Comparison of ENCODE assay signal across 1 cellular context in the genomic region with DNA sequence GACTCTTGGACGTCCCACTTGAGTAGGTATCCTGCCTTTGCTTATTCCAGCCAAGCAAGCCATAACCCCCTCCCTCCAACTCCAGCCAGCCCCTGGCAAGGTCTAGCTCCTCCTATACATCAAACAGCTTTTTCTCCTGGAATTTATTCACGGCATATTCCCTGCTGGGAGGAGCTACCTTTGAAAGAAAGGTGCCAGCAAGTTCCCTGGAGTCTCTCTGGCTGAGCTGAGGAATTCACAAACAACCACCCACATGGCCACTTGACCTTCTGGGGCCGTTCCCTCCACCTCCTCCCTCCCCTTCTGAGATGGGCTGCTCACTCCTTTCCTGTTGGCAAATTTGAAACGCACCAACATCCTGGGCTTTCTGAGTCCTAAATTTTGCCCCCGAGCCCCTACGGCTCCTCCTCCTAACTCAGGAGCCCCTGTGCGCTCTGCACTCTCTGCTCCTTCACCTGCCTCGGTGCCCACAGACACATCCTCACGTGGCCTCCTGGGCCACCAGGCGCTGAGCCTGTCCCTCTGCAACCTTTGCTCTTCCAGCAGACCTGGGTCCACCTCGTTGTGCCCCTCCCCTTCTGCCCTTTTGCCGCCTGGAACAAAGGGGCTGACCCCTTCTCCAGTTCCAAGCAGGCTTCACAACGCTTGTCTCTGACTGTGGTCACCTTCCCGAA.
TF ChIP-seq lines count a peak whose summit lies in the region.

No MANE protein-coding gene starts in this region.

TF ChIP-seq in HepG2, 621 proteins besides CTCF, POLR2A, EP300 and RAD21 (continued from another document and continues in another):
- TF ChIP-seq, protein P1, sequence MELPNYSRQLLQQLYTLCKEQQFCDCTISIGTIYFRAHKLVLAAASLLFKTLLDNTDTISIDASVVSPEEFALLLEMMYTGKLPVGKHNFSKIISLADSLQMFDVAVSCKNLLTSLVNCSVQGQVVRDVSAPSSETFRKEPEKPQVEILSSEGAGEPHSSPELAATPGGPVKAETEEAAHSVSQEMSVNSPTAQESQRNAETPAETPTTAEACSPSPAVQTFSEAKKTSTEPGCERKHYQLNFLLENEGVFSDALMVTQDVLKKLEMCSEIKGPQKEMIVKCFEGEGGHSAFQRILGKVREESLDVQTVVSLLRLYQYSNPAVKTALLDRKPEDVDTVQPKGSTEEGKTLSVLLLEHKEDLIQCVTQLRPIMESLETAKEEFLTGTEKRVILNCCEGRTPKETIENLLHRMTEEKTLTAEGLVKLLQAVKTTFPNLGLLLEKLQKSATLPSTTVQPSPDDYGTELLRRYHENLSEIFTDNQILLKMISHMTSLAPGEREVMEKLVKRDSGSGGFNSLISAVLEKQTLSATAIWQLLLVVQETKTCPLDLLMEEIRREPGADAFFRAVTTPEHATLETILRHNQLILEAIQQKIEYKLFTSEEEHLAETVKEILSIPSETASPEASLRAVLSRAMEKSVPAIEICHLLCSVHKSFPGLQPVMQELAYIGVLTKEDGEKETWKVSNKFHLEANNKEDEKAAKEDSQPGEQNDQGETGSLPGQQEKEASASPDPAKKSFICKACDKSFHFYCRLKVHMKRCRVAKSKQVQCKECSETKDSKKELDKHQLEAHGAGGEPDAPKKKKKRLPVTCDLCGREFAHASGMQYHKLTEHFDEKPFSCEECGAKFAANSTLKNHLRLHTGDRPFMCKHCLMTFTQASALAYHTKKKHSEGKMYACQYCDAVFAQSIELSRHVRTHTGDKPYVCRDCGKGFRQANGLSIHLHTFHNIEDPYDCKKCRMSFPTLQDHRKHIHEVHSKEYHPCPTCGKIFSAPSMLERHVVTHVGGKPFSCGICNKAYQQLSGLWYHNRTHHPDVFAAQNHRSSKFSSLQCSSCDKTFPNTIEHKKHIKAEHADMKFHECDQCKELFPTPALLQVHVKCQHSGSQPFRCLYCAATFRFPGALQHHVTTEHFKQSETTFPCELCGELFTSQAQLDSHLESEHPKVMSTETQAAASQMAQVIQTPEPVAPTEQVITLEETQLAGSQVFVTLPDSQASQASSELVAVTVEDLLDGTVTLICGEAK (IDR thresholded peaks at IDR 0.05), result no peak
- TF ChIP-seq, protein P1 (CRISPR knock-in tag; IDR thresholded peaks at IDR 0.05), result no peak
- TF ChIP-seq ZNF660 (CRISPR knock-in tag; IDR thresholded peaks at IDR 0.05; ENCODE audit: borderline replicate concordance, low read depth) (no peak), RBAK (CRISPR knock-in tag; IDR thresholded peaks at IDR 0.05) (no peak), MAZ (IDR thresholded peaks at IDR 0.05; ENCODE audit: borderline replicate concordance, low read depth, low read length) (no peak), MAZ (CRISPR knock-in tag; IDR thresholded peaks at IDR 0.05; ENCODE audit: low read depth) (0 out of 2 replicates have a peak, but pooled peaks have one; percentile 22), ZNF160 (CRISPR knock-in tag; IDR thresholded peaks at IDR 0.05) (no peak), MEIS2 (CRISPR knock-in tag; IDR thresholded peaks at IDR 0.05) (no peak), SAFB2 (CRISPR knock-in tag; IDR thresholded peaks at IDR 0.05; ENCODE audit: borderline replicate concordance, low read depth) (no peak), SIX4 (CRISPR knock-in tag; IDR thresholded peaks at IDR 0.05) (peak; percentile 52), ATRX (CRISPR knock-in tag; IDR thresholded peaks at IDR 0.05; ENCODE audit: borderline replicate concordance) (no peak), ZNF230 (CRISPR knock-in tag; IDR thresholded peaks at IDR 0.05) (peak; percentile 74; the same call in 1 of the 2 replicates), NR2F2 (IDR thresholded peaks at IDR 0.05; ENCODE audit: borderline replicate concordance, low read depth) (peak; percentile 73; the same call in 1 of the 2 replicates), ZNF841 (CRISPR knock-in tag; IDR thresholded peaks at IDR 0.05; ENCODE audit: borderline replicate concordance) (no peak), ZFP37 (CRISPR knock-in tag; IDR thresholded peaks at IDR 0.05; ENCODE audit: borderline replicate concordance) (0 out of 2 replicates have a peak, but pooled peaks have one; percentile 60), BORCS8-MEF2B (CRISPR knock-in tag; IDR thresholded peaks at IDR 0.05) (0 out of 2 replicates have a peak, but pooled peaks have one; percentile 37), GTF3A (CRISPR knock-in tag; conservative IDR thresholded peaks at IDR 0.05) (0 out of 2 replicates have a peak, but pooled peaks have one; percentile 44), ZNF180 (CRISPR knock-in tag; IDR thresholded peaks at IDR 0.05; ENCODE audit: borderline replicate concordance, low read depth) (no peak), ZNF543 (CRISPR knock-in tag; IDR thresholded peaks at IDR 0.05) (peak; percentile 76; the same call in 1 of the 2 replicates), ZBTB7B (CRISPR knock-in tag; IDR thresholded peaks at IDR 0.05) (peak; percentile 79), ZBTB21 (CRISPR knock-in tag; IDR thresholded peaks at IDR 0.05) (no peak), NFKBIZ (CRISPR knock-in tag; IDR thresholded peaks at IDR 0.05) (no peak), GABPB1 (CRISPR knock-in tag; IDR thresholded peaks at IDR 0.05) (peak; percentile 32; the same call in 1 of the 2 replicates)
- TF ChIP-seq, protein P2, sequence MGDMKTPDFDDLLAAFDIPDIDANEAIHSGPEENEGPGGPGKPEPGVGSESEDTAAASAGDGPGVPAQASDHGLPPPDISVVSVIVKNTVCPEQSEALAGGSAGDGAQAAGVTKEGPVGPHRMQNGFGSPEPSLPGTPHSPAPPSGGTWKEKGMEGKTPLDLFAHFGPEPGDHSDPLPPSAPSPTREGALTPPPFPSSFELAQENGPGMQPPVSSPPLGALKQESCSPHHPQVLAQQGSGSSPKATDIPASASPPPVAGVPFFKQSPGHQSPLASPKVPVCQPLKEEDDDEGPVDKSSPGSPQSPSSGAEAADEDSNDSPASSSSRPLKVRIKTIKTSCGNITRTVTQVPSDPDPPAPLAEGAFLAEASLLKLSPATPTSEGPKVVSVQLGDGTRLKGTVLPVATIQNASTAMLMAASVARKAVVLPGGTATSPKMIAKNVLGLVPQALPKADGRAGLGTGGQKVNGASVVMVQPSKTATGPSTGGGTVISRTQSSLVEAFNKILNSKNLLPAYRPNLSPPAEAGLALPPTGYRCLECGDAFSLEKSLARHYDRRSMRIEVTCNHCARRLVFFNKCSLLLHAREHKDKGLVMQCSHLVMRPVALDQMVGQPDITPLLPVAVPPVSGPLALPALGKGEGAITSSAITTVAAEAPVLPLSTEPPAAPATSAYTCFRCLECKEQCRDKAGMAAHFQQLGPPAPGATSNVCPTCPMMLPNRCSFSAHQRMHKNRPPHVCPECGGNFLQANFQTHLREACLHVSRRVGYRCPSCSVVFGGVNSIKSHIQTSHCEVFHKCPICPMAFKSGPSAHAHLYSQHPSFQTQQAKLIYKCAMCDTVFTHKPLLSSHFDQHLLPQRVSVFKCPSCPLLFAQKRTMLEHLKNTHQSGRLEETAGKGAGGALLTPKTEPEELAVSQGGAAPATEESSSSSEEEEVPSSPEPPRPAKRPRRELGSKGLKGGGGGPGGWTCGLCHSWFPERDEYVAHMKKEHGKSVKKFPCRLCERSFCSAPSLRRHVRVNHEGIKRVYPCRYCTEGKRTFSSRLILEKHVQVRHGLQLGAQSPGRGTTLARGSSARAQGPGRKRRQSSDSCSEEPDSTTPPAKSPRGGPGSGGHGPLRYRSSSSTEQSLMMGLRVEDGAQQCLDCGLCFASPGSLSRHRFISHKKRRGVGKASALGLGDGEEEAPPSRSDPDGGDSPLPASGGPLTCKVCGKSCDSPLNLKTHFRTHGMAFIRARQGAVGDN (CRISPR knock-in tag; IDR thresholded peaks at IDR 0.05), result peak; percentile 95
- TF ChIP-seq, protein P3, sequence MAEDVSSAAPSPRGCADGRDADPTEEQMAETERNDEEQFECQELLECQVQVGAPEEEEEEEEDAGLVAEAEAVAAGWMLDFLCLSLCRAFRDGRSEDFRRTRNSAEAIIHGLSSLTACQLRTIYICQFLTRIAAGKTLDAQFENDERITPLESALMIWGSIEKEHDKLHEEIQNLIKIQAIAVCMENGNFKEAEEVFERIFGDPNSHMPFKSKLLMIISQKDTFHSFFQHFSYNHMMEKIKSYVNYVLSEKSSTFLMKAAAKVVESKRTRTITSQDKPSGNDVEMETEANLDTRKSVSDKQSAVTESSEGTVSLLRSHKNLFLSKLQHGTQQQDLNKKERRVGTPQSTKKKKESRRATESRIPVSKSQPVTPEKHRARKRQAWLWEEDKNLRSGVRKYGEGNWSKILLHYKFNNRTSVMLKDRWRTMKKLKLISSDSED (CRISPR knock-in tag; IDR thresholded peaks at IDR 0.05), result no peak
- TF ChIP-seq, protein P4, sequence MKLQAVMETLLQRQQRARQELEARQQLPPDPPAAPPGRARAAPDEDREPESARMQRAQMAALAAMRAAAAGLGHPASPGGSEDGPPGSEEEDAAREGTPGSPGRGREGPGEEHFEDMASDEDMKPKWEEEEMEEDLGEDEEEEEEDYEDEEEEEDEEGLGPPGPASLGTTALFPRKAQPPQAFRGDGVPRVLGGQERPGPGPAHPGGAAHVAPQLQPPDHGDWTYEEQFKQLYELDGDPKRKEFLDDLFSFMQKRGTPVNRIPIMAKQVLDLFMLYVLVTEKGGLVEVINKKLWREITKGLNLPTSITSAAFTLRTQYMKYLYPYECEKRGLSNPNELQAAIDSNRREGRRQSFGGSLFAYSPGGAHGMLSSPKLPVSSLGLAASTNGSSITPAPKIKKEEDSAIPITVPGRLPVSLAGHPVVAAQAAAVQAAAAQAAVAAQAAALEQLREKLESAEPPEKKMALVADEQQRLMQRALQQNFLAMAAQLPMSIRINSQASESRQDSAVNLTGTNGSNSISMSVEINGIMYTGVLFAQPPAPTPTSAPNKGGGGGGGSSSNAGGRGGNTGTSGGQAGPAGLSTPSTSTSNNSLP (IDR thresholded peaks at IDR 0.05; ENCODE audit: low read depth, low read length), result no peak
- TF ChIP-seq, protein P5, sequence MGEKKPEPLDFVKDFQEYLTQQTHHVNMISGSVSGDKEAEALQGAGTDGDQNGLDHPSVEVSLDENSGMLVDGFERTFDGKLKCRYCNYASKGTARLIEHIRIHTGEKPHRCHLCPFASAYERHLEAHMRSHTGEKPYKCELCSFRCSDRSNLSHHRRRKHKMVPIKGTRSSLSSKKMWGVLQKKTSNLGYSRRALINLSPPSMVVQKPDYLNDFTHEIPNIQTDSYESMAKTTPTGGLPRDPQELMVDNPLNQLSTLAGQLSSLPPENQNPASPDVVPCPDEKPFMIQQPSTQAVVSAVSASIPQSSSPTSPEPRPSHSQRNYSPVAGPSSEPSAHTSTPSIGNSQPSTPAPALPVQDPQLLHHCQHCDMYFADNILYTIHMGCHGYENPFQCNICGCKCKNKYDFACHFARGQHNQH (CRISPR knock-in tag; IDR thresholded peaks at IDR 0.05), result no peak
- TF ChIP-seq, protein P6, sequence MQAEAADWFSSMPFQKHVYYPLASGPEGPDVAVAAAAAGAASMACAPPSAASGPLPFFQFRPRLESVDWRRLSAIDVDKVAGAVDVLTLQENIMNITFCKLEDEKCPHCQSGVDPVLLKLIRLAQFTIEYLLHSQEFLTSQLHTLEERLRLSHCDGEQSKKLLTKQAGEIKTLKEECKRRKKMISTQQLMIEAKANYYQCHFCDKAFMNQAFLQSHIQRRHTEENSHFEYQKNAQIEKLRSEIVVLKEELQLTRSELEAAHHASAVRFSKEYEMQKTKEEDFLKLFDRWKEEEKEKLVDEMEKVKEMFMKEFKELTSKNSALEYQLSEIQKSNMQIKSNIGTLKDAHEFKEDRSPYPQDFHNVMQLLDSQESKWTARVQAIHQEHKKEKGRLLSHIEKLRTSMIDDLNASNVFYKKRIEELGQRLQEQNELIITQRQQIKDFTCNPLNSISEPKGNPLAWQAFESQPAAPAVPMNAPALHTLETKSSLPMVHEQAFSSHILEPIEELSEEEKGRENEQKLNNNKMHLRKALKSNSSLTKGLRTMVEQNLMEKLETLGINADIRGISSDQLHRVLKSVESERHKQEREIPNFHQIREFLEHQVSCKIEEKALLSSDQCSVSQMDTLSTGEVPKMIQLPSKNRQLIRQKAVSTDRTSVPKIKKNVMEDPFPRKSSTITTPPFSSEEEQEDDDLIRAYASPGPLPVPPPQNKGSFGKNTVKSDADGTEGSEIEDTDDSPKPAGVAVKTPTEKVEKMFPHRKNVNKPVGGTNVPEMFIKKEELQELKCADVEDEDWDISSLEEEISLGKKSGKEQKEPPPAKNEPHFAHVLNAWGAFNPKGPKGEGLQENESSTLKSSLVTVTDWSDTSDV (CRISPR knock-in tag; IDR thresholded peaks at IDR 0.05), result no peak
